ENCODE assay signal across 17 cellular contexts in the genomic region with DNA sequence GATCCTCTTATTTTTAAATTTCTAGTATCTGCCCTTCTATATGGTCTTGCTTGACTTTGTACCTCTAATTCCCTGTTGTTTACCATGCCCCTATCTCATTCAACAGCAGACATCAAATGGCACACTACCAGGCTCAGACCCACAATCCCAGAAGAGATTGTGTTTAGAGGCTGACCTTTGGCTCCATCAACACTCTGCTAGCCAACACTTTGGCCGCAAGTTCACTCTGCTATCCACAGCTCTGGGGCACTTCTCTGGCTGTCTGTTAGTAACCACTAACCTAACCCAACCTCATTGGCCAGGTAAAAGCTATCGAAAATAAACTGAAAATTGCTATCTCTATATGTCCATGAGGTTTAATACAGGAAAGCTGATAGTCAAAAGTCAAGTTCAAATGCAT.
DNase-seq lines count a peak whose midpoint lies in the region; ATAC-seq, FAIRE-seq and TF ChIP-seq lines count a peak whose summit lies in the region.
"Had no signal": no experiment of that assay in that cellular context is flagged by ENCODE, and none has a peak within 500 bp of the region (broad histone marks: within the 10 kb centered on the region; RNA-seq: fewer than 3 reads in every experiment).

No MANE protein-coding gene starts in this region.

- H3K36me3 ChIP-seq in ACC112 (ENCODE audit: insufficient read depth, low read length), result no peaks in the 10 kb centered on the region
- H3K36me3 ChIP-seq: HAP-1 had no signal

- H3K4me3 ChIP-seq in ACC112 (ENCODE audit: low read depth, low read length), result no peak overlapping the region
- H3K4me3 ChIP-seq: HAP-1 had no signal

- DNase-seq in HFFc6 (no peak), left lobe of liver (ENCODE audit: low spot score) (no peak), osteocyte (ENCODE audit: extremely low spot score, unreplicated experiment) (no peak), germinal center (ENCODE audit: low spot score) (no peak), RCC 7860 (ENCODE audit: low spot score) (no peak)
- no peak for DNase-seq in stimulated activated CD4-positive, alpha-beta T cell treated with anti-CD3 and anti-CD28 coated beads, Interleukin-4, amount 100 ng/mL, for 4 hours
- DNase-seq: C1 segment of cervical spinal cord; CD4-positive, alpha-beta T cell; DMS79 had no signal

- H3K27me3 Mint-ChIP-seq in HFFc6 (ENCODE audit: insufficient read depth), result no peaks in the 10 kb centered on the region
- H3K27me3 Mint-ChIP-seq in osteocyte (ENCODE audit: unreplicated experiment), result no peaks in the 10 kb centered on the region
- H3K27me3 Mint-ChIP-seq: B cell; CD4-positive, alpha-beta T cell had no signal

- H3K4me1 ChIP-seq in ACC112 (ENCODE audit: control insufficient read depth, insufficient read depth, low read length, unreplicated experiment), result peaks cover 59% of the 10 kb centered on the region

- H3K27ac Mint-ChIP-seq in HFFc6 (peak overlapping the region; percentile 25; the same call in 1 of the 2 replicates), osteocyte (ENCODE audit: unreplicated experiment) (peak overlapping the region; percentile 58)
- H3K27ac Mint-ChIP-seq: B cell; CD4-positive, alpha-beta T cell had no signal

- H3K79me2 ChIP-seq in ACC112 (ENCODE audit: control insufficient read depth, insufficient read depth, low read length, unreplicated experiment), result no peaks in the 10 kb centered on the region

- FAIRE-seq in RCC 7860 (lab: Jason Lieb, UNC), result no peak
- FAIRE-seq: G401.6, GM12891, H1, HTR-8/SVneo had no signal

- peaks cover 4% of the 10 kb centered on the region for H3K36me3 Mint-ChIP-seq in HFFc6 (ENCODE audit: low read depth)
- no peaks in the 10 kb centered on the region for H3K36me3 Mint-ChIP-seq in osteocyte (ENCODE audit: unreplicated experiment)

- peak overlapping the region; percentile 17 for H2AFZ ChIP-seq in ACC112 (ENCODE audit: low read length, unreplicated experiment)

- H3K27me3 ChIP-seq in ACC112 (ENCODE audit: insufficient read depth, low read length), result no peaks in the 10 kb centered on the region

- H3K27ac ChIP-seq in ACC112 (ENCODE audit: low read depth, low read length), result peak overlapping the region; percentile 99; the same call in 1 of the 2 replicates

- H3K9me3 Mint-ChIP-seq in HFFc6, result no peaks in the 10 kb centered on the region
- no peaks in the 10 kb centered on the region for H3K9me3 Mint-ChIP-seq in osteocyte (ENCODE audit: unreplicated experiment)
- H3K9me3 Mint-ChIP-seq: CD4-positive, alpha-beta T cell had no signal

- peak; percentile 61 for ATAC-seq in left lobe of liver
- ATAC-seq in GM19463 (IDR thresholded peaks at IDR 0.05; ENCODE audit: unreplicated experiment), result no peak

- H3K4me1 Mint-ChIP-seq in HFFc6 (ENCODE audit: low read depth) (peaks cover 68% of the 10 kb centered on the region), osteocyte (ENCODE audit: unreplicated experiment) (peaks cover 54% of the 10 kb centered on the region)
- H3K4me1 Mint-ChIP-seq: B cell had no signal

- no peak for TF ChIP-seq CTCF in HFFc6 (IDR thresholded peaks at IDR 0.05)
- no peak for TF ChIP-seq CTCF in osteocyte (IDR thresholded peaks at IDR 0.05)

- H3K4me3 Mint-ChIP-seq in HFFc6 (no peak overlapping the region), osteocyte (ENCODE audit: unreplicated experiment) (no peak overlapping the region)
- H3K4me3 Mint-ChIP-seq: B cell; CD4-positive, alpha-beta T cell had no signal
